In the genomic region with DNA sequence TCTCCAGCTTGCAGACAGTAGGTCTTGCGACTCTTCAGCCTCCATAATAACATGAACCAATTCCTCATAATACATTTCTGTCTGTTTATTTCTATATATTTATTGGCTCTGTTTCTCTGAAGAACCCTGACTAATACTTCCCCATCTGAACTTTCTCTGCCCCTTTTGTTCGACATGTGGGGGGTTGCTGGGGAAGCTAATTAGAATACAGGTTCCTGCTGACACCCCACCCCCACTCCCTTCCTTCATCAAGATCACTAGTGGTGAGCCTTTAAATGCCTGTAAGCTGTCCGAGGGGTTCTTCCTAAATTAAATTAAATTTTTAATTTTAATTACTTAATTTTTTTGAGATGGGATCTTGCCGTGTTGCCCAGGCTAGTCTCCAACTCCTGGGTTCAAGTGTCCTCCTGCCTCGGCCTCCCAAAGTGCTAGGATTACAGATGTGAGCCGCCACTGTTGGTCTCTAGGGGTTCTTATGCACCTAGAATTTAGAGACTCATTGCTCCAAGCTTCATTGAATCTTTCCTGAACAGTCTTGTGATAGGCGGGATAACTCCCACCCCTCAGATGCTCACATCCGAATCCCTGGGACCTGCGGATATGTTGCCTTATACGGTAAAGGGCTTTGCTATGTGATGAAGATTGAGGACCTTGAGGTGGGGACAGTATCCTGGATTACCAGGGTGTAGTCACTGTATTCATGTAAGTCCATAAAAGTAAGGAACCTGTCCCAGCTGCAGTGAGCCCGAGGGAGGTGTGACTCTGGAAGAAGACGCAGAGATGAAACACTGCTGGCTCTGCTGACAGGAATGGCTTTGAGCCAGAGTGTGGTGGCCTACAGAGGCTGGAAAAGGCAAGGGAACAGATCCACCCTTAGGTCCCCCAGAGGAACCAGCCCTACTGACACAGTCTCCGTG, we compare ENCODE assay signal across 15 cellular contexts. TPM values are rescaled to one million over a fixed set of nuclear protein-coding genes. Genes with fewer than 3 reads are reported as not detected.
A peak's percentile ranks its signal among the peaks of the same experiment; 100 is the strongest.
DNase-seq lines count a peak whose midpoint lies in the region; ATAC-seq and TF ChIP-seq lines count a peak whose summit lies in the region.
"Had no signal": no experiment of that assay in that cellular context is flagged by ENCODE, and none has a peak within 500 bp of the region (broad histone marks: within the 10 kb centered on the region; RNA-seq: fewer than 3 reads in every experiment).

No MANE protein-coding gene starts in this region.

- peaks cover 49% of the 10 kb centered on the region for H4K20me1 ChIP-seq in IMR-90 (ENCODE audit: insufficient read depth, low read length)

- H3K9me3 Mint-ChIP-seq in CD4-positive, alpha-beta T cell: no peaks in the 10 kb centered on the region
- H3K9me3 Mint-ChIP-seq in activated naive CD8-positive, alpha-beta T cell treated with anti-CD3 and anti-CD28 coated beads for 36 hours: no peaks in the 10 kb centered on the region
- H3K9me3 Mint-ChIP-seq in naive thymus-derived CD8-positive, alpha-beta T cell: no peaks in the 10 kb centered on the region
- H3K9me3 Mint-ChIP-seq: brain had no signal

- peak overlapping the region in 1 of 2 experiments; percentile 29; a peak in 1 of 4 replicates for H4K8ac ChIP-seq in IMR-90 (ENCODE audit: low read depth in 2 of 2, low read length in 2 of 2)

- H3K9ac ChIP-seq in IMR-90 (ENCODE audit: low read depth, low read length): no peak overlapping the region
- H3K9ac ChIP-seq: KMS-11 had no signal

- no peak overlapping the region; the same call in 2 of the 3 replicates for H2BK15ac ChIP-seq in IMR-90 (ENCODE audit: low read depth, low read length)

- in situ Hi-C loops in IMR-90 (cut with MboI; ENCODE audit: low sequenced_read_pairs): no loop called here

- H3K4me2 ChIP-seq in IMR-90 (ENCODE audit: low read depth, low read length): no peak overlapping the region
- H3K4me2 ChIP-seq: KMS-11 had no signal

- POLR2A ChIA-PET in CD4-positive, alpha-beta T cell (lab: Charles Lee): interaction anchor here (0.9 to 11.1 kb wide), 8 partner anchors 11 to 285 kb away, joined by 3 to 230 read pairs (median 9); a partner anchor contains a TSS
- POLR2A ChIA-PET in IMR-90 (lab: Charles Lee; ENCODE audit: unreplicated experiment): no interaction called here
- POLR2A ChIA-PET in naive thymus-derived CD8-positive, alpha-beta T cell (lab: Charles Lee): interaction anchor here (0.6 to 14.9 kb wide), 10 partner anchors 10 to 857 kb away, joined by 3 to 325 read pairs (median 10); a partner anchor contains a TSS

- H2AK9ac ChIP-seq in IMR-90 (replicated peaks; ENCODE audit: low read depth, low read length, poor library complexity): no peak overlapping the region

- dilution Hi-C loops in IMR-90 (cut with HindIII; ENCODE audit: low sequenced_read_pairs, unreplicated experiment): no loop called here

- no peak for ATAC-seq in CD4-positive, alpha-beta T cell (ENCODE audit: poor library complexity)
- ATAC-seq in IMR-90 (ENCODE audit: low read depth) (no peak), GM19324 (IDR thresholded peaks at IDR 0.05; ENCODE audit: low FRiP score, unreplicated experiment) (no peak)
- no peak for ATAC-seq in naive thymus-derived CD8-positive, alpha-beta T cell
- ATAC-seq: pancreas, Right ventricle myocardium inferior had no signal

- H3K4ac ChIP-seq in IMR-90 (ENCODE audit: low read depth, low read length): peak overlapping the region; percentile 10; the same call in 1 of the 2 replicates

- H3K4me1 ChIP-seq in IMR-90 (ENCODE audit: control insufficient read depth, insufficient read depth, low read length) (peaks cover 15% of the 10 kb centered on the region), SJCRH30 (peaks cover 40% of the 10 kb centered on the region), breast epithelium (no peaks in the 10 kb centered on the region)

- no peak for DNase-seq in CD4-positive, alpha-beta T cell
- DNase-seq in IMR-90 (no peak), SJCRH30 (no peak), breast epithelium (ENCODE audit: low spot score in 2 of 2) (no peak), hepatic stellate cell (ENCODE audit: low spot score) (no peak)
- DNase-seq in activated naive CD8-positive, alpha-beta T cell treated with anti-CD3 and anti-CD28 coated beads for 36 hours: peak; percentile 18
- DNase-seq in naive thymus-derived CD8-positive, alpha-beta T cell: peak in 2 of 10 donors; percentile 19 to 34
- DNase-seq: activated CD4-positive, alpha-beta T cell treated with anti-CD3 and anti-CD28 coated beads for 1 hour; esophagus squamous epithelium; testis had no signal

- intact Hi-C loops in CD4-positive, alpha-beta T cell (cut with DNase I, micrococcal nuclease): loop anchor here in 1 of 2 experiments (2.0 kb wide), 1 partner anchor 24 kb away; no protein-coding TSS in a partner anchor
- intact Hi-C loops in IMR-90 (cut with micrococcal nuclease): no loop called here
- intact Hi-C loops in breast epithelium (cut with DNase I; ENCODE audit: low total_unique reads): no loop called here

- no peak overlapping the region for H3K18ac ChIP-seq in IMR-90 (ENCODE audit: low read depth, low read length)

- peak overlapping the region; percentile 95 for H3K27ac ChIP-seq in CD4-positive, alpha-beta T cell (ENCODE audit: low read depth, low read length)
- H3K27ac ChIP-seq in IMR-90 (ENCODE audit: insufficient read depth, low read length) (no peak overlapping the region), SJCRH30 (no peak overlapping the region), breast epithelium (no peak overlapping the region)
- H3K27ac ChIP-seq: KMS-11, testis had no signal

- CTCF ChIA-PET in CD4-positive, alpha-beta T cell (lab: Charles Lee): interaction anchor here (1.0 to 6.3 kb wide), 5 partner anchors 11 to 106 kb away, joined by 3 to 70 read pairs (median 5); a partner anchor contains a TSS
- CTCF ChIA-PET in IMR-90 (lab: Yijun Ruan, JAX): interaction anchor here (0.5 kb wide), 1 partner anchor 25 kb away, joined by 3 read pairs; no protein-coding TSS in a partner anchor

- H3K4me3 ChIP-seq in IMR-90 (ENCODE audit: insufficient read depth, low read depth, low read length) (no peak overlapping the region), SJCRH30 (no peak overlapping the region), breast epithelium (no peak overlapping the region)
- H3K4me3 ChIP-seq: esophagus squamous epithelium, pancreas, testis had no signal

- peaks cover 12 to 63% of the 10 kb centered on the region in 2 experiments for H3K79me1 ChIP-seq in IMR-90 (ENCODE audit: low read depth in 1 of 2, low read length in 2 of 2)

- H2AK5ac ChIP-seq in IMR-90 (ENCODE audit: low read depth, low read length): peak overlapping the region; percentile 21; the same call in 1 of the 2 replicates

- H3K23ac ChIP-seq in IMR-90 (ENCODE audit: low read depth, low read length): no peak overlapping the region

- H3K36me3 ChIP-seq in IMR-90 (ENCODE audit: control insufficient read depth, insufficient read depth, low read length) (no peaks in the 10 kb centered on the region), SJCRH30 (no peaks in the 10 kb centered on the region), breast epithelium (no peaks in the 10 kb centered on the region)
- H3K36me3 ChIP-seq: esophagus squamous epithelium, pancreas had no signal

- WGBS in IMR-90 (ENCODE audit: extremely low coverage in 2 of 2, insufficient read length in 1 of 2), 2 experiments: 100% methylated on average over 1 of the region's 13 CpGs; no CpG with 5 or more reads in 1 of the 2 experiments

- H3K56ac ChIP-seq in IMR-90 (ENCODE audit: extremely low read depth, insufficient read depth, low read length): no peak overlapping the region

- peaks cover 97% of the 10 kb centered on the region for H3K4me1 Mint-ChIP-seq in CD4-positive, alpha-beta T cell (ENCODE audit: low read depth)
- H3K4me1 Mint-ChIP-seq in activated naive CD8-positive, alpha-beta T cell treated with anti-CD3 and anti-CD28 coated beads for 36 hours: peaks cover 84% of the 10 kb centered on the region
- peaks cover 73 to 99% (median 97%) of the 10 kb centered on the region in 4 donors for H3K4me1 Mint-ChIP-seq in naive thymus-derived CD8-positive, alpha-beta T cell

- H2AFZ ChIP-seq in IMR-90 (replicated peaks; ENCODE audit: low read length, poor library complexity): no peak overlapping the region

- H3K9me3 ChIP-seq in CD4-positive, alpha-beta T cell (ENCODE audit: control insufficient read depth, low read length): no peaks in the 10 kb centered on the region
- H3K9me3 ChIP-seq in IMR-90 (ENCODE audit: control insufficient read depth, insufficient read depth, low read length) (no peaks in the 10 kb centered on the region), SJCRH30 (replicated peaks) (no peaks in the 10 kb centered on the region), breast epithelium (no peaks in the 10 kb centered on the region)
- H3K9me3 ChIP-seq: esophagus squamous epithelium, pancreas, testis had no signal

- peaks cover 14% of the 10 kb centered on the region for H3K9me1 ChIP-seq in IMR-90 (ENCODE audit: insufficient read depth, low read length)

- no peak overlapping the region for H3K14ac ChIP-seq in IMR-90 (replicated peaks; ENCODE audit: low read depth, low read length)

- no peak overlapping the region; the same call in 1 of the 2 replicates for H2BK120ac ChIP-seq in IMR-90 (ENCODE audit: low read depth, low read length)

- TF ChIP-seq CTCF in CD4-positive, alpha-beta T cell (IDR thresholded peaks at IDR 0.05): no peak
- TF ChIP-seq CTCF in IMR-90 (conservative IDR thresholded peaks at IDR 0.05; ENCODE audit: low read depth, low read length): no peak
- no peak for TF ChIP-seq CTCF in breast epithelium (IDR thresholded peaks at IDR 0.05)

- no peak overlapping the region for H4K5ac ChIP-seq in IMR-90 (ENCODE audit: low read depth, low read length)

- peaks cover 18% of the 10 kb centered on the region for H3K36me3 Mint-ChIP-seq in CD4-positive, alpha-beta T cell (ENCODE audit: low read depth)
- H3K36me3 Mint-ChIP-seq in activated naive CD8-positive, alpha-beta T cell treated with anti-CD3 and anti-CD28 coated beads for 36 hours: peaks cover 22% of the 10 kb centered on the region
- H3K36me3 Mint-ChIP-seq in naive thymus-derived CD8-positive, alpha-beta T cell: no peaks in the 10 kb centered on the region
- H3K36me3 Mint-ChIP-seq: brain had no signal

- H3K27ac Mint-ChIP-seq in CD4-positive, alpha-beta T cell: peak overlapping the region; percentile 94
- peak overlapping the region; percentile 98 for H3K27ac Mint-ChIP-seq in activated naive CD8-positive, alpha-beta T cell treated with anti-CD3 and anti-CD28 coated beads for 36 hours
- peak overlapping the region; percentile 94 to 99 (median 98) for H3K27ac Mint-ChIP-seq in naive thymus-derived CD8-positive, alpha-beta T cell

- no peak for TF ChIP-seq RAD21 in IMR-90 (IDR thresholded peaks at IDR 0.05; ENCODE audit: low read length)

- H4K91ac ChIP-seq in IMR-90 (ENCODE audit: insufficient read depth, low read depth, low read length): no peak overlapping the region

- H2BK20ac ChIP-seq in IMR-90 (ENCODE audit: low read depth, low read length): no peak overlapping the region

- TF ChIP-seq POLR2A in IMR-90 (IDR thresholded peaks at IDR 0.05; ENCODE audit: low read depth, low read length) (no peak), breast epithelium (IDR thresholded peaks at IDR 0.05) (no peak)

- H3K27me3 ChIP-seq in CD4-positive, alpha-beta T cell (ENCODE audit: control insufficient read depth, insufficient read depth, low read length): no peaks in the 10 kb centered on the region
- H3K27me3 ChIP-seq in IMR-90 (ENCODE audit: control insufficient read depth, insufficient read depth, low read length) (no peaks in the 10 kb centered on the region), SJCRH30 (no peaks in the 10 kb centered on the region), breast epithelium (no peaks in the 10 kb centered on the region)
- H3K27me3 ChIP-seq: esophagus squamous epithelium, pancreas, testis had no signal

- no TSS peak for BruUV-seq in IMR-90 (replicated peaks; lab: Mats Ljungman, UMichigan)

- H3K27me3 Mint-ChIP-seq in CD4-positive, alpha-beta T cell: no peaks in the 10 kb centered on the region
- H3K27me3 Mint-ChIP-seq in activated naive CD8-positive, alpha-beta T cell treated with anti-CD3 and anti-CD28 coated beads for 36 hours: no peaks in the 10 kb centered on the region
- no peaks in the 10 kb centered on the region for H3K27me3 Mint-ChIP-seq in naive thymus-derived CD8-positive, alpha-beta T cell

- no peak overlapping the region for H2BK5ac ChIP-seq in IMR-90 (ENCODE audit: low read depth, low read length, poor library complexity, severe bottlenecking)

- H3K4me3 Mint-ChIP-seq in CD4-positive, alpha-beta T cell: peak overlapping the region; percentile 91
- peak overlapping the region; percentile 93 for H3K4me3 Mint-ChIP-seq in activated naive CD8-positive, alpha-beta T cell treated with anti-CD3 and anti-CD28 coated beads for 36 hours
- H3K4me3 Mint-ChIP-seq in naive thymus-derived CD8-positive, alpha-beta T cell: peak overlapping the region; percentile 87 to 100 (median 92)
- H3K4me3 Mint-ChIP-seq: brain had no signal

RNA-seq across cellular contexts. Expression of a gene that starts 26.2 kb away (rescaled TPM):
- total RNA-seq in CD4-positive, alpha-beta T cell: 10 to 100 TPM; 24.9 to 27.9 TPM
- 8.2 and 9.4 TPM in 2 replicates for total RNA-seq in IMR-90 (2012; rRNA removed)
- 31.0 and 33.7 TPM in 2 replicates for polyA plus RNA-seq in IMR-90 (2012; rRNA removed)
- 25.5 and 52.7 TPM in 2 replicates for polyA plus RNA-seq in IMR-90 (2012; cell fraction: cytosol; rRNA removed)
- polyA plus RNA-seq in IMR-90 (2012; cell fraction: nucleus; rRNA removed; ENCODE audit: low replicate concordance): 18.3 and 34.8 TPM in 2 replicates
- 100 to 1,000 TPM; 100 to 105 TPM for total RNA-seq in activated naive CD8-positive, alpha-beta T cell treated with anti-CD3 and anti-CD28 coated beads for 36 hours
- total RNA-seq in naive thymus-derived CD8-positive, alpha-beta T cell: 10 to 100 TPM; 84.9 to 86.2 TPM
- polyA plus RNA-seq in naive thymus-derived CD8-positive, alpha-beta T cell: 100 to 1,000 TPM in 1 of 3 donors, 10 to 100 TPM in 2; 71.5 to 122 (median 98.2) TPM
- total RNA-seq in SJCRH30 (2014; rRNA removed; shearing (Covaris generic)): 51.7 and 52.4 TPM in 2 replicates
- 10 to 100 TPM; 38.6 to 41.9 (median 41.6) TPM for total RNA-seq in breast epithelium
